ENCODE assay signal across 14 cellular contexts in the genomic region with DNA sequence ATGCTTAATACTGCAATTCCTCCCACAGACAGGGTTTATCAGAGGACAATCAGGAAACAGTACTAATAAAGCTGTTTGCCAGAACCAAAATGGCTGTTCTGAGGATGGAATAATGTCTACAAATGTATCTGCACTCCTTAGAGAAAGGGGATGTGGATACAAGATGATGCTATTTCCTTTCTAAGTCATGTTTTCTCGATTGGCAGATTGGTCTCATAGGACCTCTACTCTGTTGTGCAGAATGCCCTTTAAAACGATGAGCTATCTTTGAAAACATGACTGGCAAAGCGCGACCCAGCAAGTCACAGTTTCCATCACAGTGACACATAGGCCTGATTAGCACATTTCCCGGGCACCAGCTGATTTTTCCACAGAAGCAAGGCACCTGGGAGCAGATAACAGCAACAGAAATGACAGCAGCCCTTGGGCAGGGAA. TPM values are rescaled to one million over a fixed set of nuclear protein-coding genes. Genes with fewer than 3 reads are reported as not detected.
DNase-seq lines count a peak whose midpoint lies in the region; ATAC-seq lines count a peak whose summit lies in the region.
"Had no signal": no experiment of that assay in that cellular context is flagged by ENCODE, and none has a peak within 500 bp of the region (broad histone marks: within the 10 kb centered on the region; RNA-seq: fewer than 3 reads in every experiment).

No MANE protein-coding gene starts in this region.

- intact Hi-C loops in activated naive CD4-positive, alpha-beta T cell treated with anti-CD3 and anti-CD28 coated beads for 36 hours (cut with micrococcal nuclease), result no loop called here
- intact Hi-C loops in left ventricle myocardium superior (cut with micrococcal nuclease), result loop anchor here (5.0 kb wide), 2 partner anchors 227 to 352 kb away; no protein-coding TSS in a partner anchor

- H3K27ac Mint-ChIP-seq in activated naive CD4-positive, alpha-beta T cell treated with anti-CD3 and anti-CD28 coated beads for 36 hours, result no peak overlapping the region
- no peak overlapping the region for H3K27ac Mint-ChIP-seq in activated naive CD4-positive, alpha-beta T cell treated with anti-CD3 and anti-CD28 coated beads, Interleukin-2, amount 10 ng/mL, durations not matched to agents 7 days and 5 days
- peak overlapping the region; percentile 93 for H3K27ac Mint-ChIP-seq in stimulated activated naive B cell treated with anti-CD40 and anti-IgM and Interleukin-4, amounts not matched to agents 10 μg/mL and 1 μg/mL and 100 μg/mL, for 72 hours
- no peak overlapping the region for H3K27ac Mint-ChIP-seq in immature natural killer cell
- H3K27ac Mint-ChIP-seq: stimulated activated naive CD8-positive, alpha-beta T cell treated with anti-CD3 and anti-CD28 coated beads, Interleukin-15, Interleukin-2, amounts not matched to agents 100 ng/mL and 50 ng/mL, for 24 hours had no signal

- H3K9me3 Mint-ChIP-seq in activated naive CD4-positive, alpha-beta T cell treated with anti-CD3 and anti-CD28 coated beads for 36 hours, result no peaks in the 10 kb centered on the region
- no peaks in the 10 kb centered on the region for H3K9me3 Mint-ChIP-seq in activated naive CD4-positive, alpha-beta T cell treated with anti-CD3 and anti-CD28 coated beads, Interleukin-2, amount 10 ng/mL, durations not matched to agents 7 days and 5 days
- no peaks in the 10 kb centered on the region for H3K9me3 Mint-ChIP-seq in stimulated activated naive B cell treated with anti-CD40 and anti-IgM and Interleukin-4, amounts not matched to agents 10 μg/mL and 1 μg/mL and 100 μg/mL, for 72 hours
- no peaks in the 10 kb centered on the region for H3K9me3 Mint-ChIP-seq in immature natural killer cell
- H3K9me3 Mint-ChIP-seq: stimulated activated naive CD8-positive, alpha-beta T cell treated with anti-CD3 and anti-CD28 coated beads, Interleukin-15, Interleukin-2, amounts not matched to agents 100 ng/mL and 50 ng/mL, for 24 hours had no signal

- ATAC-seq in left ventricle myocardium superior, result peak; percentile 84
- peak; percentile 94 to 96 for ATAC-seq in stimulated activated naive B cell treated with anti-CD40 and anti-IgM and Interleukin-4, amounts not matched to agents 10 μg/mL and 1 μg/mL and 100 μg/mL, for 72 hours (replicated peaks)

- peak; percentile 33 for DNase-seq in activated naive CD4-positive, alpha-beta T cell treated with anti-CD3 and anti-CD28 coated beads for 36 hours
- no peak for DNase-seq in activated naive CD4-positive, alpha-beta T cell treated with anti-CD3 and anti-CD28 coated beads, Interleukin-2, amount 10 ng/mL, durations not matched to agents 7 days and 5 days
- peak; percentile 40 to 48 for DNase-seq in activated T-cell treated with anti-CD3 and anti-CD28 coated beads, Interleukin-2, amount 50 U/mL, for 48 hours
- DNase-seq in left ventricle myocardium superior, result peak; percentile 48
- peak; percentile 47 for DNase-seq in stimulated activated naive B cell treated with anti-CD40 and anti-IgM and Interleukin-4, amounts not matched to agents 10 μg/mL and 1 μg/mL and 100 μg/mL, for 72 hours
- no peak for DNase-seq in immature natural killer cell
- DNase-seq in NCI-H2227 treated with DMSO at 0.1 percent for 48 hours (lab: John Stamatoyannopoulos, UW), result no peak
- DNase-seq in KBM-7, result no peak
- DNase-seq: effector memory CD4-positive, alpha-beta T cell; IMR-90; NCI-H2081 treated with DMSO at 0.1 percent for 48 hours; small intestine; T1000 had no signal

- no peak overlapping the region for H3K4me3 Mint-ChIP-seq in activated naive CD4-positive, alpha-beta T cell treated with anti-CD3 and anti-CD28 coated beads for 36 hours
- no peak overlapping the region for H3K4me3 Mint-ChIP-seq in activated naive CD4-positive, alpha-beta T cell treated with anti-CD3 and anti-CD28 coated beads, Interleukin-2, amount 10 ng/mL, durations not matched to agents 7 days and 5 days
- peak overlapping the region; percentile 5 to 29 for H3K4me3 Mint-ChIP-seq in stimulated activated naive B cell treated with anti-CD40 and anti-IgM and Interleukin-4, amounts not matched to agents 10 μg/mL and 1 μg/mL and 100 μg/mL, for 72 hours
- no peak overlapping the region for H3K4me3 Mint-ChIP-seq in immature natural killer cell
- H3K4me3 Mint-ChIP-seq: stimulated activated naive CD8-positive, alpha-beta T cell treated with anti-CD3 and anti-CD28 coated beads, Interleukin-15, Interleukin-2, amounts not matched to agents 100 ng/mL and 50 ng/mL, for 24 hours had no signal

- no peaks in the 10 kb centered on the region for H3K36me3 Mint-ChIP-seq in activated naive CD4-positive, alpha-beta T cell treated with anti-CD3 and anti-CD28 coated beads for 36 hours (ENCODE audit: low read depth)
- H3K36me3 Mint-ChIP-seq in activated naive CD4-positive, alpha-beta T cell treated with anti-CD3 and anti-CD28 coated beads, Interleukin-2, amount 10 ng/mL, durations not matched to agents 7 days and 5 days, result no peaks in the 10 kb centered on the region
- H3K36me3 Mint-ChIP-seq in stimulated activated naive B cell treated with anti-CD40 and anti-IgM and Interleukin-4, amounts not matched to agents 10 μg/mL and 1 μg/mL and 100 μg/mL, for 72 hours, result peaks cover 4 to 8% of the 10 kb centered on the region in 2 donors
- H3K36me3 Mint-ChIP-seq in immature natural killer cell, result peaks cover 0 to 4% (median 3%) of the 10 kb centered on the region in 3 donors

- no peaks in the 10 kb centered on the region for H3K27me3 Mint-ChIP-seq in activated naive CD4-positive, alpha-beta T cell treated with anti-CD3 and anti-CD28 coated beads for 36 hours (ENCODE audit: low read depth)
- no peaks in the 10 kb centered on the region for H3K27me3 Mint-ChIP-seq in activated naive CD4-positive, alpha-beta T cell treated with anti-CD3 and anti-CD28 coated beads, Interleukin-2, amount 10 ng/mL, durations not matched to agents 7 days and 5 days
- no peaks in the 10 kb centered on the region for H3K27me3 Mint-ChIP-seq in stimulated activated naive B cell treated with anti-CD40 and anti-IgM and Interleukin-4, amounts not matched to agents 10 μg/mL and 1 μg/mL and 100 μg/mL, for 72 hours
- no peaks in the 10 kb centered on the region for H3K27me3 Mint-ChIP-seq in immature natural killer cell (ENCODE audit: low read depth in 3 of 3)
- H3K27me3 Mint-ChIP-seq: stimulated activated naive CD8-positive, alpha-beta T cell treated with anti-CD3 and anti-CD28 coated beads, Interleukin-15, Interleukin-2, amounts not matched to agents 100 ng/mL and 50 ng/mL, for 24 hours had no signal

- in situ Hi-C loops in KBM-7 (cut with MboI; ENCODE audit: low pct_unique_long_range_greater_than_20kb, low sequenced_read_pairs), result loop anchor here (25.0 kb wide), 1 partner anchor 357 kb away; no protein-coding TSS in a partner anchor

- H3K4me1 Mint-ChIP-seq in activated naive CD4-positive, alpha-beta T cell treated with anti-CD3 and anti-CD28 coated beads for 36 hours (ENCODE audit: low read depth), result peaks cover 6% of the 10 kb centered on the region
- no peaks in the 10 kb centered on the region for H3K4me1 Mint-ChIP-seq in activated naive CD4-positive, alpha-beta T cell treated with anti-CD3 and anti-CD28 coated beads, Interleukin-2, amount 10 ng/mL, durations not matched to agents 7 days and 5 days
- H3K4me1 Mint-ChIP-seq in stimulated activated naive B cell treated with anti-CD40 and anti-IgM and Interleukin-4, amounts not matched to agents 10 μg/mL and 1 μg/mL and 100 μg/mL, for 72 hours, result peaks cover 11 to 16% of the 10 kb centered on the region in 2 donors
- no peaks in the 10 kb centered on the region for H3K4me1 Mint-ChIP-seq in immature natural killer cell

- CTCF ChIA-PET in activated naive CD4-positive, alpha-beta T cell treated with anti-CD3 and anti-CD28 coated beads for 36 hours (lab: Charles Lee), result interaction anchor here (0.9 to 1.4 kb wide), 3 partner anchors 98 to 351 kb away, joined by 3 to 6 read pairs (median 4); no protein-coding TSS in a partner anchor
- CTCF ChIA-PET in activated naive CD4-positive, alpha-beta T cell treated with anti-CD3 and anti-CD28 coated beads, Interleukin-2, amount 10 ng/mL, durations not matched to agents 7 days and 5 days (lab: Charles Lee), result interaction anchor here (1.2 to 6.9 kb wide), 3 partner anchors 99 to 348 kb away, joined by 3 to 123 read pairs (median 3); no protein-coding TSS in a partner anchor

RNA-seq across cellular contexts. Expression of gene AOPEP, which starts 54.0 kb away (rescaled TPM):
- total RNA-seq in activated naive CD4-positive, alpha-beta T cell treated with anti-CD3 and anti-CD28 coated beads for 36 hours, result 1 to 10 TPM; 5.8 to 6.4 TPM
- 161 TPM for total RNA-seq in left ventricle myocardium superior
- 1 to 10 TPM; 4.1 to 6.5 (median 5.2) TPM for polyA plus RNA-seq in immature natural killer cell

Comparison
In these comparisons a context has a peak if more than half of its experiments do, and no peak if none do; other contexts are left out.
1. DNase-seq: peak in activated naive CD4-positive, alpha-beta T cell treated with anti-CD3 and anti-CD28 coated beads for 36 hours (single experiment), activated T-cell treated with anti-CD3 and anti-CD28 coated beads, Interleukin-2, amount 50 U/mL, for 48 hours (2 of 2), left ventricle myocardium superior (single experiment) and stimulated activated naive B cell treated with anti-CD40 and anti-IgM and Interleukin-4, amounts not matched to agents 10 μg/mL and 1 μg/mL and 100 μg/mL, for 72 hours (single experiment); none in activated naive CD4-positive, alpha-beta T cell treated with anti-CD3 and anti-CD28 coated beads, Interleukin-2, amount 10 ng/mL, durations not matched to agents 7 days and 5 days (single experiment), immature natural killer cell (0 of 3), NCI-H2227 treated with DMSO at 0.1 percent for 48 hours (single experiment) and KBM-7 (single experiment).
2. H3K4me3 Mint-ChIP-seq: peak in stimulated activated naive B cell treated with anti-CD40 and anti-IgM and Interleukin-4, amounts not matched to agents 10 μg/mL and 1 μg/mL and 100 μg/mL, for 72 hours (2 of 2); none in activated naive CD4-positive, alpha-beta T cell treated with anti-CD3 and anti-CD28 coated beads for 36 hours (single experiment), activated naive CD4-positive, alpha-beta T cell treated with anti-CD3 and anti-CD28 coated beads, Interleukin-2, amount 10 ng/mL, durations not matched to agents 7 days and 5 days (single experiment) and immature natural killer cell (0 of 5).
3. RNA of gene AOPEP, which starts 54.0 kb away (total RNA-seq): 161 TPM in left ventricle myocardium superior (single experiment); 5.8 to 6.4 TPM in activated naive CD4-positive, alpha-beta T cell treated with anti-CD3 and anti-CD28 coated beads for 36 hours; every median in the first group is over 10 times any median in the second.